ENCODE assay signal across 18 cellular contexts in the genomic region with DNA sequence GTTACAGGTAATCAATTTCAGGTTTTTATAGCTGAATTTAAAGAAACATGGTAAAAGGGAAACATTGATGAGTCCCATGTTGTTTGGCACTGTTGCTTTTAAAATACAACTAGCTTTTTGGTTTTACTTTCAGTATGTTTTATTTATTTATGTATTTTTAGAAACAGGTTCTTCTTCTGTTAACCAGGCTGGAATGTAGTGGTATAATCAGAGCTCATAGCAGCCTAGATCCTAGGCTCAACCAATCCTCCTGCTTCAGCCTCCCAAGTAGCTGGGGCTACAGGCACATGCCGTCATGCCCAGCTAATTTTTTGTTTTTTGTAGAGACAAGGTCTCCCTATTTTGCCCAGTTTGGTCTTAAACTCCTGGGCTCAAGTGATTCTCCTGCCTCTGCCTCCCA. TPM values are rescaled to one million over a fixed set of nuclear protein-coding genes. Genes with fewer than 3 reads are reported as not detected.
DNase-seq lines count a peak whose midpoint lies in the region; ATAC-seq and TF ChIP-seq lines count a peak whose summit lies in the region.
"Had no signal": no experiment of that assay in that cellular context is flagged by ENCODE, and none has a peak within 500 bp of the region (broad histone marks: within the 10 kb centered on the region; RNA-seq: fewer than 3 reads in every experiment).

No MANE protein-coding gene starts in this region.

- WGBS in sigmoid colon, 2 donors: 93 to 97% methylated on average over 1 of the region's 1 CpG
- 81 to 97% (median 87%) methylated on average over 1 of the region's 1 CpG for WGBS in spleen, 5 donors

- H3K27ac ChIP-seq in sigmoid colon (peak overlapping the region in 3 of 4 donors; percentile 29 to 42 (median 38)), spleen (no peak overlapping the region)
- H3K27ac ChIP-seq: BLaER1 treated with 17β-estradiol and CSF1 and Interleukin-3, amounts not matched to agents 10 nM and 100 nM had no signal

- no peaks in the 10 kb centered on the region for H3K27me3 ChIP-seq in adipocyte (replicated peaks; ENCODE audit: control insufficient read depth, insufficient read depth, low read length)
- no peaks in the 10 kb centered on the region for H3K27me3 ChIP-seq in sigmoid colon
- no peaks in the 10 kb centered on the region for H3K27me3 ChIP-seq in spleen (replicated peaks in 1 of 7)
- H3K27me3 ChIP-seq: BLaER1 treated with 17β-estradiol and CSF1 and Interleukin-3, amounts not matched to agents 10 nM and 100 nM had no signal

- H3K36me3 Mint-ChIP-seq in activated T-helper 17 cell treated with anti-CD3 and anti-CD28 coated beads, Interleukin-2, amount 50 U/mL, for 72 hours (ENCODE audit: low read depth): no peaks in the 10 kb centered on the region
- no peaks in the 10 kb centered on the region for H3K36me3 Mint-ChIP-seq in stimulated activated naive B cell treated with anti-CD40 and anti-IgM and Interleukin-4, amounts not matched to agents 10 μg/mL and 1 μg/mL and 100 μg/mL, for 72 hours
- H3K36me3 Mint-ChIP-seq: IgD-negative memory B cell had no signal

- no peaks in the 10 kb centered on the region for H3K4me1 Mint-ChIP-seq in activated T-helper 17 cell treated with anti-CD3 and anti-CD28 coated beads, Interleukin-2, amount 50 U/mL, for 72 hours
- no peaks in the 10 kb centered on the region for H3K4me1 Mint-ChIP-seq in stimulated activated naive B cell treated with anti-CD40 and anti-IgM and Interleukin-4, amounts not matched to agents 10 μg/mL and 1 μg/mL and 100 μg/mL, for 72 hours
- H3K4me1 Mint-ChIP-seq: H9, IgD-negative memory B cell had no signal

- no peak overlapping the region for H3K4me3 Mint-ChIP-seq in activated T-helper 17 cell treated with anti-CD3 and anti-CD28 coated beads, Interleukin-2, amount 50 U/mL, for 72 hours
- no peak overlapping the region for H3K4me3 Mint-ChIP-seq in stimulated activated naive B cell treated with anti-CD40 and anti-IgM and Interleukin-4, amounts not matched to agents 10 μg/mL and 1 μg/mL and 100 μg/mL, for 72 hours
- H3K4me3 Mint-ChIP-seq: H9, IgD-negative memory B cell had no signal

- H3K27ac Mint-ChIP-seq in activated T-helper 17 cell treated with anti-CD3 and anti-CD28 coated beads, Interleukin-2, amount 50 U/mL, for 72 hours: no peak overlapping the region
- no peak overlapping the region for H3K27ac Mint-ChIP-seq in stimulated activated naive B cell treated with anti-CD40 and anti-IgM and Interleukin-4, amounts not matched to agents 10 μg/mL and 1 μg/mL and 100 μg/mL, for 72 hours
- H3K27ac Mint-ChIP-seq: H9, IgD-negative memory B cell had no signal

- H3K27me3 Mint-ChIP-seq in activated T-helper 17 cell treated with anti-CD3 and anti-CD28 coated beads, Interleukin-2, amount 50 U/mL, for 72 hours: no peaks in the 10 kb centered on the region
- no peaks in the 10 kb centered on the region for H3K27me3 Mint-ChIP-seq in stimulated activated naive B cell treated with anti-CD40 and anti-IgM and Interleukin-4, amounts not matched to agents 10 μg/mL and 1 μg/mL and 100 μg/mL, for 72 hours

- intact Hi-C loops in sigmoid colon (cut with DNase I): no loop called here
- intact Hi-C loops in spleen (cut with DNase I; ENCODE audit: low total_unique reads): no loop called here

- no peak overlapping the region for H3K9ac ChIP-seq in adipocyte (ENCODE audit: low read length)
- H3K9ac ChIP-seq: BLaER1 treated with 17β-estradiol and CSF1 and Interleukin-3, amounts not matched to agents 10 nM and 100 nM had no signal

- no peaks in the 10 kb centered on the region for H3K9me3 Mint-ChIP-seq in activated T-helper 17 cell treated with anti-CD3 and anti-CD28 coated beads, Interleukin-2, amount 50 U/mL, for 72 hours
- H3K9me3 Mint-ChIP-seq in stimulated activated naive B cell treated with anti-CD40 and anti-IgM and Interleukin-4, amounts not matched to agents 10 μg/mL and 1 μg/mL and 100 μg/mL, for 72 hours: no peaks in the 10 kb centered on the region
- H3K9me3 Mint-ChIP-seq: H9, IgD-negative memory B cell had no signal

- H3K4me1 ChIP-seq in adipocyte (ENCODE audit: control insufficient read depth, insufficient read depth, low read length): peaks cover 25% of the 10 kb centered on the region
- H3K4me1 ChIP-seq in sigmoid colon: peaks cover 0 to 34% (median 18%) of the 10 kb centered on the region in 4 donors
- H3K4me1 ChIP-seq in spleen: peaks cover 0 to 12% (median 7%) of the 10 kb centered on the region in 6 donors
- H3K4me1 ChIP-seq: BLaER1 treated with 17β-estradiol and CSF1 and Interleukin-3, amounts not matched to agents 10 nM and 100 nM had no signal

- DNase-seq in EH (ENCODE audit: low read depth) (peak; percentile 50), adipocyte (ENCODE audit: low read depth) (peak; percentile 28), fibroblast of peridontal ligament (ENCODE audit: extremely low read depth) (peak; percentile 32), sigmoid colon (no peak), spleen (no peak)
- no peak for DNase-seq in stimulated activated naive B cell treated with anti-CD40 and anti-IgM and Interleukin-4, amounts not matched to agents 10 μg/mL and 1 μg/mL and 100 μg/mL, for 72 hours
- DNase-seq: DMS 273 treated with DMSO at 0.1 percent for 48 hours, GF-D8, H9, Kasumi-1, NCI-H187, NCI-H345, NCI-H526, SHP77 had no signal

- TF ChIP-seq EP300 in sigmoid colon (IDR thresholded peaks at IDR 0.05): no peak

- TF ChIP-seq POLR2A in sigmoid colon (IDR thresholded peaks at IDR 0.05): no peak
- TF ChIP-seq POLR2A in spleen (IDR thresholded peaks at IDR 0.05): no peak

- TF ChIP-seq CTCF in sigmoid colon (IDR thresholded peaks at IDR 0.05) (no peak), spleen (IDR thresholded peaks at IDR 0.05 in 8 of 11, conservative IDR thresholded peaks at IDR 0.05 in 3 of 11) (no peak)

- H3K4me3 ChIP-seq in adipocyte (ENCODE audit: low read length): no peak overlapping the region
- no peak overlapping the region for H3K4me3 ChIP-seq in sigmoid colon
- H3K4me3 ChIP-seq in spleen: no peak overlapping the region
- H3K4me3 ChIP-seq: BLaER1 treated with 17β-estradiol and CSF1 and Interleukin-3, amounts not matched to agents 10 nM and 100 nM had no signal

- H3K9me3 ChIP-seq in adipocyte (ENCODE audit: control insufficient read depth, low read length) (no peaks in the 10 kb centered on the region), sigmoid colon (no peaks in the 10 kb centered on the region), spleen (no peaks in the 10 kb centered on the region)
- H3K9me3 ChIP-seq: BLaER1 treated with 17β-estradiol and CSF1 and Interleukin-3, amounts not matched to agents 10 nM and 100 nM had no signal

- ATAC-seq in activated T-helper 17 cell treated with anti-CD3 and anti-CD28 coated beads, Interleukin-2, amount 50 U/mL, for 72 hours (replicated peaks): no peak
- no peak for ATAC-seq in GM19035 (IDR thresholded peaks at IDR 0.05; ENCODE audit: unreplicated experiment)
- ATAC-seq in stimulated activated naive B cell treated with anti-CD40 and anti-IgM and Interleukin-4, amounts not matched to agents 10 μg/mL and 1 μg/mL and 100 μg/mL, for 72 hours (replicated peaks): no peak

- H3K36me3 ChIP-seq in adipocyte (ENCODE audit: control insufficient read depth, insufficient read depth, low read length, severe bottlenecking): peaks cover 17% of the 10 kb centered on the region
- peaks cover 0 to 15% (median 0%) of the 10 kb centered on the region in 4 donors for H3K36me3 ChIP-seq in sigmoid colon
- H3K36me3 ChIP-seq in spleen: peaks cover 0 to 7% (median 0%) of the 10 kb centered on the region in 6 donors

RNA-seq across cellular contexts. Expression of gene CTTNBP2NL, which starts 50.4 kb away (rescaled TPM):
- 10 to 100 TPM; 15.1 to 25.5 (median 17.0) TPM for total RNA-seq in sigmoid colon
- 10 to 100 TPM; 11.4 to 17.3 (median 13.4) TPM for polyA plus RNA-seq in sigmoid colon
- 1 to 10 TPM; 4.0 to 7.2 TPM for total RNA-seq in activated T-helper 17 cell treated with anti-CD3 and anti-CD28 coated beads, Interleukin-2, amount 50 U/mL, for 72 hours
- total RNA-seq in spleen: 10 to 100 TPM; 15.3 to 48.1 (median 27.5) TPM
- 1 to 10 TPM; 1.9 to 4.6 (median 2.5) TPM for polyA plus RNA-seq in spleen

Comparison
In these comparisons a context has a peak if more than half of its experiments do, and no peak if none do; other contexts are left out.
1. DNase-seq: peak in EH (single experiment), adipocyte (single experiment) and fibroblast of peridontal ligament (single experiment); none in sigmoid colon (single experiment), spleen (single experiment) and stimulated activated naive B cell treated with anti-CD40 and anti-IgM and Interleukin-4, amounts not matched to agents 10 μg/mL and 1 μg/mL and 100 μg/mL, for 72 hours (single experiment).
2. H3K27ac ChIP-seq: peak in sigmoid colon (3 of 4); none in spleen (0 of 8).